1 cellular context compared by ENCODE assay signal in genomic region chr1:107680579-107680985, GRCh38.
A peak's percentile ranks its signal among the peaks of the same experiment; 100 is the strongest.
TF ChIP-seq lines count a peak whose summit lies in the region.

No MANE protein-coding gene starts in this region.

TF ChIP-seq in HepG2, 621 proteins besides CTCF, POLR2A, EP300 and RAD21 (continued from another document and continues in another):
- peak; percentile 47; the same call in 1 of the 2 replicates for TF ChIP-seq BCL6 (CRISPR knock-in tag; IDR thresholded peaks at IDR 0.05)
- no peak for TF ChIP-seq ZNF180 (CRISPR knock-in tag; IDR thresholded peaks at IDR 0.05; ENCODE audit: borderline replicate concordance, low read depth)
- no peak for TF ChIP-seq ZNF275 (CRISPR knock-in tag; IDR thresholded peaks at IDR 0.05; ENCODE audit: borderline replicate concordance)
- no peak for TF ChIP-seq BRF2 (CRISPR knock-in tag; IDR thresholded peaks at IDR 0.05)
- peak; percentile 73 for TF ChIP-seq ZSCAN31 (CRISPR knock-in tag; IDR thresholded peaks at IDR 0.05; ENCODE audit: low read depth)
- peak; percentile 65; the same call in 1 of the 2 replicates for TF ChIP-seq SIX4 (CRISPR knock-in tag; IDR thresholded peaks at IDR 0.05)
- peak; percentile 42; the same call in 1 of the 2 replicates for TF ChIP-seq ZNF331 (CRISPR knock-in tag; IDR thresholded peaks at IDR 0.05)
- TF ChIP-seq HHEX (CRISPR knock-in tag; IDR thresholded peaks at IDR 0.05): no peak
- TF ChIP-seq SNAPC4 (CRISPR knock-in tag; IDR thresholded peaks at IDR 0.05): 0 out of 2 replicates have a peak, but pooled peaks have one; percentile 38
- no peak for TF ChIP-seq PRMT3 (CRISPR knock-in tag; IDR thresholded peaks at IDR 0.05; ENCODE audit: borderline replicate concordance, low read depth)
- TF ChIP-seq SMAD1 (CRISPR knock-in tag; IDR thresholded peaks at IDR 0.05; ENCODE audit: borderline replicate concordance, low read depth): no peak
- no peak for TF ChIP-seq ZNF616 (CRISPR knock-in tag; IDR thresholded peaks at IDR 0.05; ENCODE audit: low read depth)
- peak; percentile 40; the same call in 1 of the 2 replicates for TF ChIP-seq POLR2G (IDR thresholded peaks at IDR 0.05; ENCODE audit: low read depth, low read length)
- TF ChIP-seq PRDM10 (CRISPR knock-in tag; IDR thresholded peaks at IDR 0.05; ENCODE audit: low read depth): 0 out of 2 replicates have a peak, but pooled peaks have one; percentile 47
- TF ChIP-seq DRAP1 (CRISPR knock-in tag; IDR thresholded peaks at IDR 0.05): 0 out of 2 replicates have a peak, but pooled peaks have one; percentile 14
- TF ChIP-seq YEATS2 (CRISPR knock-in tag; IDR thresholded peaks at IDR 0.05; ENCODE audit: borderline replicate concordance): no peak
- TF ChIP-seq ZFP82 (CRISPR knock-in tag; IDR thresholded peaks at IDR 0.05; ENCODE audit: borderline replicate concordance): 0 out of 2 replicates have a peak, but pooled peaks have one; percentile 19
- peak; percentile 84; the same call in 1 of the 2 replicates for TF ChIP-seq ZMYM4 (CRISPR knock-in tag; IDR thresholded peaks at IDR 0.05)
- TF ChIP-seq FOSL2 (CRISPR knock-in tag; IDR thresholded peaks at IDR 0.05): peak; percentile 40
- no peak for TF ChIP-seq CHCHD3 (CRISPR knock-in tag; IDR thresholded peaks at IDR 0.05)
- no peak for TF ChIP-seq CSRNP2 (CRISPR knock-in tag; conservative IDR thresholded peaks at IDR 0.05; ENCODE audit: low read depth)
- no peak for TF ChIP-seq MTF2 (CRISPR knock-in tag; IDR thresholded peaks at IDR 0.05; ENCODE audit: borderline replicate concordance)
- 0 out of 2 replicates have a peak, but pooled peaks have one; percentile 24 for TF ChIP-seq MIER2 (CRISPR knock-in tag; IDR thresholded peaks at IDR 0.05)
- peak; percentile 73; the same call in 1 of the 2 replicates for TF ChIP-seq ZMYM2 (CRISPR knock-in tag; IDR thresholded peaks at IDR 0.05)
- no peak for TF ChIP-seq MAF1 (CRISPR knock-in tag; IDR thresholded peaks at IDR 0.05; ENCODE audit: borderline replicate concordance)
- no peak for TF ChIP-seq ZBTB8A (CRISPR knock-in tag; IDR thresholded peaks at IDR 0.05; ENCODE audit: borderline replicate concordance, low read depth)
- TF ChIP-seq ZBTB33 (CRISPR knock-in tag; IDR thresholded peaks at IDR 0.05): peak; percentile 48; the same call in 1 of the 2 replicates
- TF ChIP-seq ZNF792 (CRISPR knock-in tag; IDR thresholded peaks at IDR 0.05): no peak
- no peak for TF ChIP-seq BCLAF1 (IDR thresholded peaks at IDR 0.05)
- no peak for TF ChIP-seq HNF1B (CRISPR knock-in tag; IDR thresholded peaks at IDR 0.05)
- TF ChIP-seq CEBPG (CRISPR knock-in tag; IDR thresholded peaks at IDR 0.05): peak; percentile 39; the same call in 1 of the 2 replicates
